12 cellular contexts compared by ENCODE assay signal in the genomic region with DNA sequence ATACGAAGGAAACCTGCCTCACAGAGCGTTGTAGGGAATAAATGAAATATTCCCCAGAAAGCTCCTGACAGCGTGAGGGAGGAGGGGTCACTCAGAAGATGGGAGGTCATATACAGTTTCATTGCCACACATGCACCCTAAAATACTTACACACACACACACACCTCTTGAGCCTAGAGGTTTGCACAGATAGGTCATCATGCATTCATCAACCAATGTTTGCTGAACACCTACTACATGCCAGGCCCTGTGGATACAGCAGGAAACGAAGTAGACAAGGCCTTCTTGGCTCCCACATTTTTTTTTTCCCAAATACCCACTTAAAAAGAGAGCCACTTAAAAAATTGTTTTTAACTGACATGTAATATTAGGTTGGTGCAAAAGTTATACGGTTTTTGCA. TPM values are rescaled to one million over a fixed set of nuclear protein-coding genes. Genes with fewer than 3 reads are reported as not detected.
A peak's percentile ranks its signal among the peaks of the same experiment; 100 is the strongest.
DNase-seq lines count a peak whose midpoint lies in the region; ATAC-seq and TF ChIP-seq lines count a peak whose summit lies in the region.
"Had no signal": no experiment of that assay in that cellular context is flagged by ENCODE, and none has a peak within 500 bp of the region (broad histone marks: within the 10 kb centered on the region; RNA-seq: fewer than 3 reads in every experiment).

No MANE protein-coding gene starts in this region.

- DNase-seq in activated naive CD4-positive, alpha-beta T cell treated with anti-CD3 and anti-CD28 coated beads for 36 hours, result no peak
- DNase-seq in activated naive CD4-positive, alpha-beta T cell treated with anti-CD3 and anti-CD28 coated beads, Interleukin-2, amount 50 U/mL, for 72 hours (ENCODE audit: low spot score in 2 of 2), result no peak
- DNase-seq in T-helper 17 cell (no peak), suprapubic skin (ENCODE audit: low spot score in 2 of 2) (peak in 1 of 2 donors; percentile 13), occipital lobe (lab: John Stamatoyannopoulos, UW) (no peak), sciatic nerve (ENCODE audit: low spot score) (no peak)
- DNase-seq: colonic mucosa, NCI-H187, NCI-H748 treated with DMSO at 0.1 percent for 48 hours had no signal

- no peaks in the 10 kb centered on the region for H3K36me3 ChIP-seq in iPS-15b (ENCODE audit: control insufficient read depth, insufficient read depth, low read length)
- H3K36me3 ChIP-seq in suprapubic skin, result no peaks in the 10 kb centered on the region
- H3K36me3 ChIP-seq: colonic mucosa, SJSA1 had no signal

- TF ChIP-seq POLR2A in suprapubic skin (IDR thresholded peaks at IDR 0.05), result no peak

- TF ChIP-seq EP300 in suprapubic skin (IDR thresholded peaks at IDR 0.05), result no peak

- H3K9me3 ChIP-seq in T-helper 17 cell (ENCODE audit: control insufficient read depth, low read length, poor library complexity, severe bottlenecking) (no peaks in the 10 kb centered on the region), iPS-15b (ENCODE audit: control insufficient read depth, insufficient read depth, low read length) (no peaks in the 10 kb centered on the region), suprapubic skin (no peaks in the 10 kb centered on the region)
- H3K9me3 ChIP-seq: colonic mucosa, SJSA1 had no signal

- no peak overlapping the region for H3K9ac ChIP-seq in iPS-15b (ENCODE audit: low read depth, low read length)

- H3K27ac ChIP-seq in suprapubic skin, result no peak overlapping the region
- H3K27ac ChIP-seq: colonic mucosa, SJSA1 had no signal

- H3K4me3 ChIP-seq in iPS-15b (ENCODE audit: low read depth, low read length), result peak overlapping the region; percentile 68
- peak overlapping the region; percentile 60 for H3K4me3 ChIP-seq in suprapubic skin

- no peak overlapping the region for H3K27ac Mint-ChIP-seq in activated naive CD4-positive, alpha-beta T cell treated with anti-CD3 and anti-CD28 coated beads for 36 hours
- H3K27ac Mint-ChIP-seq in activated naive CD4-positive, alpha-beta T cell treated with anti-CD3 and anti-CD28 coated beads, Interleukin-2, amount 50 U/mL, for 72 hours, result no peak overlapping the region
- peak overlapping the region; percentile 53 for H3K27ac Mint-ChIP-seq in T-helper 17 cell

- CTCF ChIA-PET in activated naive CD4-positive, alpha-beta T cell treated with anti-CD3 and anti-CD28 coated beads for 36 hours (lab: Charles Lee), result no interaction called here

- no peak for TF ChIP-seq CTCF in suprapubic skin (IDR thresholded peaks at IDR 0.05)

- 59% methylated on average over 5 of the region's 5 CpGs for WGBS in suprapubic skin

- H3K4me1 ChIP-seq in iPS-15b (ENCODE audit: control insufficient read depth, insufficient read depth, low read length) (peaks cover 2% of the 10 kb centered on the region), suprapubic skin (peaks cover 19% of the 10 kb centered on the region)

- peaks cover 36% of the 10 kb centered on the region for H3K27me3 ChIP-seq in iPS-15b (ENCODE audit: control insufficient read depth, insufficient read depth, low read length)
- peaks cover 15% of the 10 kb centered on the region for H3K27me3 ChIP-seq in suprapubic skin
- H3K27me3 ChIP-seq: colonic mucosa, SJSA1 had no signal

- peak overlapping the region; percentile 79 for H3K4me3 Mint-ChIP-seq in activated naive CD4-positive, alpha-beta T cell treated with anti-CD3 and anti-CD28 coated beads for 36 hours
- peak overlapping the region; percentile 84 for H3K4me3 Mint-ChIP-seq in T-helper 17 cell

- intact Hi-C loops in activated naive CD4-positive, alpha-beta T cell treated with anti-CD3 and anti-CD28 coated beads for 36 hours (cut with micrococcal nuclease), result loop anchor here (2.0 kb wide), 2 partner anchors 41 to 99 kb away; partner anchors contain the start of genes ARL2BP, PSME3IP1 and RSPRY1
- intact Hi-C loops in sciatic nerve (cut with DNase I), result no loop called here

- ATAC-seq in activated naive CD4-positive, alpha-beta T cell treated with anti-CD3 and anti-CD28 coated beads, Interleukin-2, amount 50 U/mL, for 72 hours, result no peak
- ATAC-seq in T-helper 17 cell (no peak), GM21367 (IDR thresholded peaks at IDR 0.05; ENCODE audit: unreplicated experiment) (no peak), sciatic nerve (no peak)

- no peaks in the 10 kb centered on the region for H3K9me3 Mint-ChIP-seq in activated naive CD4-positive, alpha-beta T cell treated with anti-CD3 and anti-CD28 coated beads for 36 hours
- no peaks in the 10 kb centered on the region for H3K9me3 Mint-ChIP-seq in activated naive CD4-positive, alpha-beta T cell treated with anti-CD3 and anti-CD28 coated beads, Interleukin-2, amount 50 U/mL, for 72 hours

- H3K27me3 Mint-ChIP-seq in activated naive CD4-positive, alpha-beta T cell treated with anti-CD3 and anti-CD28 coated beads for 36 hours (ENCODE audit: low read depth), result no peaks in the 10 kb centered on the region
- H3K27me3 Mint-ChIP-seq in T-helper 17 cell, result peaks cover 17% of the 10 kb centered on the region

- H3K4me1 Mint-ChIP-seq in activated naive CD4-positive, alpha-beta T cell treated with anti-CD3 and anti-CD28 coated beads for 36 hours (ENCODE audit: low read depth), result peaks cover 30% of the 10 kb centered on the region
- H3K4me1 Mint-ChIP-seq in T-helper 17 cell, result peaks cover 17% of the 10 kb centered on the region

- H3K36me3 Mint-ChIP-seq in activated naive CD4-positive, alpha-beta T cell treated with anti-CD3 and anti-CD28 coated beads for 36 hours (ENCODE audit: low read depth), result no peaks in the 10 kb centered on the region
- H3K36me3 Mint-ChIP-seq in activated naive CD4-positive, alpha-beta T cell treated with anti-CD3 and anti-CD28 coated beads, Interleukin-2, amount 50 U/mL, for 72 hours, result no peaks in the 10 kb centered on the region
- no peaks in the 10 kb centered on the region for H3K36me3 Mint-ChIP-seq in T-helper 17 cell (ENCODE audit: low read depth)

RNA-seq across cellular contexts. Expression of gene PLLP, which starts 0.9 kb away (rescaled TPM):
- under 1 TPM; 0.25 to 0.41 TPM for total RNA-seq in activated naive CD4-positive, alpha-beta T cell treated with anti-CD3 and anti-CD28 coated beads for 36 hours
- under 1 TPM; 0.35 to 0.43 TPM for total RNA-seq in activated naive CD4-positive, alpha-beta T cell treated with anti-CD3 and anti-CD28 coated beads, Interleukin-2, amount 50 U/mL, for 72 hours
- total RNA-seq in T-helper 17 cell, result under 1 TPM; 0.16 to 0.75 TPM
- 100 to 1,000 TPM in 3 of 4 donors, 10 to 100 TPM in 1; 34.7 to 215 (median 205) TPM for total RNA-seq in suprapubic skin
- total RNA-seq in occipital lobe, result 1.2 TPM
- total RNA-seq in sciatic nerve, result 121 TPM
- total RNA-seq: SJSA1 had no signal

RNA-seq across cellular contexts. Expression of gene ARL2BP, which starts 40.3 kb away (rescaled TPM):
- total RNA-seq in activated naive CD4-positive, alpha-beta T cell treated with anti-CD3 and anti-CD28 coated beads for 36 hours, result 10 to 100 TPM; 11.0 to 11.2 TPM
- 10 to 100 TPM; 14.7 to 20.7 TPM for total RNA-seq in activated naive CD4-positive, alpha-beta T cell treated with anti-CD3 and anti-CD28 coated beads, Interleukin-2, amount 50 U/mL, for 72 hours
- total RNA-seq in T-helper 17 cell, result 10 to 100 TPM; 37.0 to 39.6 TPM
- total RNA-seq in suprapubic skin, result 10 to 100 TPM; 27.8 to 66.2 (median 51.0) TPM
- total RNA-seq in occipital lobe, result 81.4 TPM
- 38.5 TPM for total RNA-seq in sciatic nerve

Comparison
In these comparisons a context has a peak if more than half of its experiments do, and no peak if none do; other contexts are left out.
1. RNA of gene PLLP, which starts 0.9 kb away (total RNA-seq): 34.7 to 215 TPM in suprapubic skin and 121 TPM in sciatic nerve (single experiment); 1.2 TPM in occipital lobe (single experiment), 0.16 to 0.75 TPM in T-helper 17 cell, 0.35 to 0.43 TPM in activated naive CD4-positive, alpha-beta T cell treated with anti-CD3 and anti-CD28 coated beads, Interleukin-2, amount 50 U/mL, for 72 hours and 0.25 to 0.41 TPM in activated naive CD4-positive, alpha-beta T cell treated with anti-CD3 and anti-CD28 coated beads for 36 hours; every median in the first group is over 10 times any median in the second.